6 cellular contexts compared by ENCODE assay signal in genomic region chr7:127587663-127588018, GRCh38. TPM values are rescaled to one million over a fixed set of nuclear protein-coding genes. Genes with fewer than 3 reads are reported as not detected.
DNase-seq lines count a peak whose midpoint lies in the region; ATAC-seq and TF ChIP-seq lines count a peak whose summit lies in the region.

No MANE protein-coding gene starts in this region.

- H3K36me3 ChIP-seq in right atrium auricular region (peaks cover 21% of the 10 kb centered on the region), tibial artery (peaks cover 25 to 34% (median 27%) of the 10 kb centered on the region in 3 donors)

- CTCF ChIA-PET in activated CD4-positive, alpha-beta T cell treated with anti-CD3 and anti-CD28 coated beads, Interleukin-2, amount 10 ng/mL, durations not matched to agents 7 days and 5 days (lab: Charles Lee), result interaction anchor here (1.6 kb wide), 1 partner anchor 13 kb away, joined by 3 read pairs; no protein-coding TSS in a partner anchor

- POLR2A ChIA-PET in activated CD4-positive, alpha-beta T cell treated with anti-CD3 and anti-CD28 coated beads, Interleukin-2, amount 10 ng/mL, durations not matched to agents 7 days and 5 days (lab: Charles Lee), result no interaction called here

- H3K4me3 Mint-ChIP-seq in activated CD4-positive, alpha-beta T cell treated with anti-CD3 and anti-CD28 coated beads, Interleukin-2, amount 10 ng/mL, durations not matched to agents 7 days and 5 days, result peak overlapping the region; percentile 99

- H3K27ac ChIP-seq in right atrium auricular region (peak overlapping the region; percentile 93), tibial artery (peak overlapping the region; percentile 90 to 93)

- peaks cover 49% of the 10 kb centered on the region for H3K4me1 Mint-ChIP-seq in activated CD4-positive, alpha-beta T cell treated with anti-CD3 and anti-CD28 coated beads, Interleukin-2, amount 10 ng/mL, durations not matched to agents 7 days and 5 days

- DNase-seq in activated CD4-positive, alpha-beta T cell treated with anti-CD3 and anti-CD28 coated beads, Interleukin-2, amount 10 ng/mL, durations not matched to agents 7 days and 5 days, result no peak
- no peak for DNase-seq in activated CD4-positive, alpha-beta T cell treated with anti-CD3 and anti-CD28 coated beads, Interleukin-2, amount 50 U/mL, for 1 hour
- DNase-seq in right atrium auricular region (ENCODE audit: low spot score), result no peak
- no peak for DNase-seq in tibial artery

- ATAC-seq in HG02642 (IDR thresholded peaks at IDR 0.05; ENCODE audit: poor library complexity, unreplicated experiment) (no peak), GM18502 (IDR thresholded peaks at IDR 0.05; ENCODE audit: poor library complexity, unreplicated experiment) (no peak)

- H3K27me3 ChIP-seq in right atrium auricular region (no peaks in the 10 kb centered on the region), tibial artery (no peaks in the 10 kb centered on the region)

- no peaks in the 10 kb centered on the region for H3K9me3 Mint-ChIP-seq in activated CD4-positive, alpha-beta T cell treated with anti-CD3 and anti-CD28 coated beads, Interleukin-2, amount 10 ng/mL, durations not matched to agents 7 days and 5 days

- H3K4me1 ChIP-seq in right atrium auricular region, result peaks cover 0 to 46% of the 10 kb centered on the region in 2 donors
- peaks cover 0 to 52% (median 42%) of the 10 kb centered on the region in 4 donors for H3K4me1 ChIP-seq in tibial artery

- peaks cover 25% of the 10 kb centered on the region for H3K36me3 Mint-ChIP-seq in activated CD4-positive, alpha-beta T cell treated with anti-CD3 and anti-CD28 coated beads, Interleukin-2, amount 10 ng/mL, durations not matched to agents 7 days and 5 days (ENCODE audit: low read depth)

- TF ChIP-seq CTCF in right atrium auricular region (IDR thresholded peaks at IDR 0.05) (no peak), tibial artery (IDR thresholded peaks at IDR 0.05) (no peak)

- H3K27ac Mint-ChIP-seq in activated CD4-positive, alpha-beta T cell treated with anti-CD3 and anti-CD28 coated beads, Interleukin-2, amount 10 ng/mL, durations not matched to agents 7 days and 5 days, result peak overlapping the region; percentile 57

- H3K9me3 ChIP-seq in right atrium auricular region, result no peaks in the 10 kb centered on the region
- H3K9me3 ChIP-seq in tibial artery, result no peaks in the 10 kb centered on the region

- H3K27me3 Mint-ChIP-seq in activated CD4-positive, alpha-beta T cell treated with anti-CD3 and anti-CD28 coated beads, Interleukin-2, amount 10 ng/mL, durations not matched to agents 7 days and 5 days, result no peaks in the 10 kb centered on the region

- intact Hi-C loops in tibial artery (cut with DNase I; ENCODE audit: low total_unique reads), result loop anchor here (1.0 to 2.0 kb wide), 2 partner anchors 65 to 195 kb away; partner anchors contain the start of genes SND1 and ZNF800

- H3K4me3 ChIP-seq in right atrium auricular region, result peak overlapping the region; percentile 83 to 88
- peak overlapping the region; percentile 97 to 98 for H3K4me3 ChIP-seq in tibial artery

RNA-seq across cellular contexts. Expression of gene ARF5, which starts 0.6 kb away (rescaled TPM):
- 100 to 1,000 TPM; 135 to 136 TPM for total RNA-seq in activated CD4-positive, alpha-beta T cell treated with anti-CD3 and anti-CD28 coated beads, Interleukin-2, amount 10 ng/mL, durations not matched to agents 7 days and 5 days
- 100 to 1,000 TPM; 127 to 146 TPM for total RNA-seq in right atrium auricular region

RNA-seq across cellular contexts. Expression of gene GCC1, which starts 2.2 kb away (rescaled TPM):
- 10 to 100 TPM; 17.5 to 18.9 TPM for total RNA-seq in activated CD4-positive, alpha-beta T cell treated with anti-CD3 and anti-CD28 coated beads, Interleukin-2, amount 10 ng/mL, durations not matched to agents 7 days and 5 days
- total RNA-seq in right atrium auricular region, result 10 to 100 TPM in 1 of 2 donors, 1 to 10 TPM in 1; 4.9 to 10.1 TPM

RNA-seq across cellular contexts. Expression of gene FSCN3, which starts 5.9 kb away (rescaled TPM):
- 1 to 10 TPM; 1.0 to 1.1 TPM for total RNA-seq in activated CD4-positive, alpha-beta T cell treated with anti-CD3 and anti-CD28 coated beads, Interleukin-2, amount 10 ng/mL, durations not matched to agents 7 days and 5 days
- total RNA-seq in right atrium auricular region, result 1 to 10 TPM in 1 of 2 donors, not detected in 1; 2.6 TPM

RNA-seq across cellular contexts. Expression of gene PAX4, which starts 30.3 kb away (rescaled TPM):
- total RNA-seq in activated CD4-positive, alpha-beta T cell treated with anti-CD3 and anti-CD28 coated beads, Interleukin-2, amount 10 ng/mL, durations not matched to agents 7 days and 5 days, result not detected
- total RNA-seq in right atrium auricular region, result not detected
